In genomic region chr2:159098815-159099455, GRCh38 we compare ENCODE assay signal across 1 cellular context.
A peak's percentile ranks its signal among the peaks of the same experiment; 100 is the strongest.
TF ChIP-seq lines count a peak whose summit lies in the region.

No MANE protein-coding gene starts in this region.

TF ChIP-seq in HepG2, 621 proteins besides CTCF, POLR2A, EP300 and RAD21 (continued from another document):
- peak; percentile 43; the same call in 1 of the 2 replicates for TF ChIP-seq PAXIP1 (CRISPR knock-in tag; conservative IDR thresholded peaks at IDR 0.05)
- no peak for TF ChIP-seq PRDM4 (CRISPR knock-in tag; IDR thresholded peaks at IDR 0.05; ENCODE audit: borderline replicate concordance)
- peak; percentile 19; the same call in 1 of the 2 replicates for TF ChIP-seq ARID5B (CRISPR knock-in tag; IDR thresholded peaks at IDR 0.05)
- TF ChIP-seq CEBPG (CRISPR knock-in tag; IDR thresholded peaks at IDR 0.05): peak; percentile 11; the same call in 1 of the 2 replicates
- TF ChIP-seq FOXP4 (CRISPR knock-in tag; IDR thresholded peaks at IDR 0.05): peak; percentile 58
- TF ChIP-seq CBX2 (IDR thresholded peaks at IDR 0.05; ENCODE audit: low read depth, low read length): no peak
- no peak for TF ChIP-seq CBX2 (CRISPR knock-in tag; IDR thresholded peaks at IDR 0.05; ENCODE audit: low read depth)
- no peak for TF ChIP-seq NR2F6 (IDR thresholded peaks at IDR 0.05)
- 0 out of 2 replicates have a peak, but pooled peaks have one; percentile 9 for TF ChIP-seq NR2F6 (CRISPR knock-in tag; IDR thresholded peaks at IDR 0.05)
- TF ChIP-seq TEAD3 (CRISPR knock-in tag; optimal IDR thresholded peaks at IDR 0.05; ENCODE audit: borderline replicate concordance): peak; percentile 86
- no peak for TF ChIP-seq TP53 (CRISPR knock-in tag; conservative IDR thresholded peaks at IDR 0.05)
- TF ChIP-seq ZNF30 (CRISPR knock-in tag; IDR thresholded peaks at IDR 0.05): no peak
- TF ChIP-seq HNF4A (CRISPR knock-in tag; IDR thresholded peaks at IDR 0.05): 0 out of 2 replicates have a peak, but pooled peaks have one; percentile 13
- peak; percentile 68; the same call in 1 of the 2 replicates for TF ChIP-seq MIXL1 (CRISPR knock-in tag; IDR thresholded peaks at IDR 0.05)
